In genomic region chr10:110754375-110755120, GRCh38 we compare ENCODE assay signal across 17 cellular contexts.
A peak's percentile ranks its signal among the peaks of the same experiment; 100 is the strongest.
DNase-seq lines count a peak whose midpoint lies in the region; ATAC-seq and TF ChIP-seq lines count a peak whose summit lies in the region.
"Had no signal": no experiment of that assay in that cellular context is flagged by ENCODE, and none has a peak within 500 bp of the region (broad histone marks: within the 10 kb centered on the region; RNA-seq: fewer than 3 reads in every experiment).

No MANE protein-coding gene starts in this region.

- H3K27me3 ChIP-seq in left ventricle myocardium inferior (ENCODE audit: low read depth) (no peaks in the 10 kb centered on the region), psoas muscle (ENCODE audit: insufficient read depth in 3 of 3, low read length in 2 of 3) (no peaks in the 10 kb centered on the region), MG63 (no peaks in the 10 kb centered on the region)

- no peak overlapping the region for H3K4me3 ChIP-seq in left ventricle myocardium inferior
- no peak overlapping the region for H3K4me3 ChIP-seq in GM12865 (ENCODE audit: low read depth, low read length)
- no peak overlapping the region for H3K4me3 ChIP-seq in psoas muscle
- no peak overlapping the region for H3K4me3 ChIP-seq in MG63
- H3K4me3 ChIP-seq: HAP-1 had no signal

- H3K9me3 ChIP-seq in left ventricle myocardium inferior (replicated peaks), result peaks cover under 1% of the 10 kb centered on the region
- peaks cover under 1% of the 10 kb centered on the region for H3K9me3 ChIP-seq in psoas muscle
- no peaks in the 10 kb centered on the region for H3K9me3 ChIP-seq in MG63
- H3K9me3 ChIP-seq: HAP-1 had no signal

- peak overlapping the region; percentile 1 for H3K27ac Mint-ChIP-seq in activated T-helper 1 cell treated with anti-CD3 and anti-CD28 coated beads, Interleukin-12 subunit alpha, Interleukin-12 subunit beta, Interleukin-2, Interleukin-4 antibody, amounts not matched to agents 30 ng/mL and 10 ng/mL and 1 ng/mL, durations not matched to agents 14 hours and 24 hours and 36 hours

- H3K4me1 ChIP-seq in left ventricle myocardium inferior (peaks cover 75% of the 10 kb centered on the region), psoas muscle (peaks cover 38% of the 10 kb centered on the region)
- H3K4me1 ChIP-seq: HAP-1 had no signal

- intact Hi-C loops in left ventricle myocardium inferior (cut with micrococcal nuclease), result no loop called here
- intact Hi-C loops in Right ventricle myocardium inferior (cut with DNase I), result loop anchor here (5.0 kb wide), 1 partner anchor 118 kb away; the partner anchor contains the start of gene PDCD4
- intact Hi-C loops in activated T-helper 1 cell treated with anti-CD3 and anti-CD28 coated beads, Interleukin-12 subunit alpha, Interleukin-12 subunit beta, Interleukin-2, Interleukin-4 antibody, amounts not matched to agents 30 ng/mL and 10 ng/mL and 1 ng/mL, durations not matched to agents 14 hours and 24 hours and 36 hours (cut with micrococcal nuclease), result no loop called here
- intact Hi-C loops in psoas muscle (cut with DNase I), result loop anchor here in 1 of 2 donors (5.0 kb wide), 1 partner anchor 138 kb away; no protein-coding TSS in a partner anchor

- H3K4me1 Mint-ChIP-seq in activated T-helper 1 cell treated with anti-CD3 and anti-CD28 coated beads, Interleukin-12 subunit alpha, Interleukin-12 subunit beta, Interleukin-2, Interleukin-4 antibody, amounts not matched to agents 30 ng/mL and 10 ng/mL and 1 ng/mL, durations not matched to agents 14 hours and 24 hours and 36 hours (ENCODE audit: low read depth), result peaks cover 42% of the 10 kb centered on the region

- ATAC-seq in Right ventricle myocardium inferior (no peak), psoas muscle (no peak)

- no peak overlapping the region for H3K4me3 Mint-ChIP-seq in activated T-helper 1 cell treated with anti-CD3 and anti-CD28 coated beads, Interleukin-12 subunit alpha, Interleukin-12 subunit beta, Interleukin-2, Interleukin-4 antibody, amounts not matched to agents 30 ng/mL and 10 ng/mL and 1 ng/mL, durations not matched to agents 14 hours and 24 hours and 36 hours

- DNase-seq in left ventricle myocardium inferior, result no peak
- DNase-seq in Right ventricle myocardium inferior (ENCODE audit: missing footprints), result no peak
- DNase-seq in GM12865 (ENCODE audit: low read depth), result peak; percentile 44
- DNase-seq in activated T-helper 1 cell treated with anti-CD3 and anti-CD28 coated beads, Interleukin-12 subunit alpha, Interleukin-12 subunit beta, Interleukin-2, Interleukin-4 antibody, amounts not matched to agents 30 ng/mL and 10 ng/mL and 1 ng/mL, durations not matched to agents 14 hours and 24 hours and 36 hours (ENCODE audit: low spot score), result no peak
- no peak for DNase-seq in psoas muscle
- no peak for DNase-seq in dedifferentiated amniotic fluid mesenchymal stem cell (ENCODE audit: extremely low spot score)
- no peak for DNase-seq in MG63
- DNase-seq: ACHN; CD4-positive, alpha-beta memory T cell; DMS79 treated with DMSO at 0.1 percent for 48 hours; GF-D8; IMR-90; Kasumi-1; NCI-H1436; NCI-H2081; NCI-H510A treated with DMSO at 0.1 percent for 48 hours had no signal

- H3K9me3 Mint-ChIP-seq in activated T-helper 1 cell treated with anti-CD3 and anti-CD28 coated beads, Interleukin-12 subunit alpha, Interleukin-12 subunit beta, Interleukin-2, Interleukin-4 antibody, amounts not matched to agents 30 ng/mL and 10 ng/mL and 1 ng/mL, durations not matched to agents 14 hours and 24 hours and 36 hours, result peaks cover 9% of the 10 kb centered on the region
- H3K9me3 Mint-ChIP-seq: CD4-positive, alpha-beta memory T cell had no signal

- TF ChIP-seq CTCF in left ventricle myocardium inferior (IDR thresholded peaks at IDR 0.05; ENCODE audit: borderline replicate concordance) (no peak), GM12865 (IDR thresholded peaks at IDR 0.05; ENCODE audit: insufficient read depth, low read depth, low read length, missing control alignments) (no peak), psoas muscle (IDR thresholded peaks at IDR 0.05) (no peak)

- H3K27me3 Mint-ChIP-seq in activated T-helper 1 cell treated with anti-CD3 and anti-CD28 coated beads, Interleukin-12 subunit alpha, Interleukin-12 subunit beta, Interleukin-2, Interleukin-4 antibody, amounts not matched to agents 30 ng/mL and 10 ng/mL and 1 ng/mL, durations not matched to agents 14 hours and 24 hours and 36 hours (ENCODE audit: insufficient read depth), result peaks cover 3% of the 10 kb centered on the region
- H3K27me3 Mint-ChIP-seq: CD4-positive, alpha-beta memory T cell had no signal

- WGBS in psoas muscle, 3 donors, result 85 to 92% (median 89%) methylated on average over 3 of the region's 3 CpGs

- H3K36me3 ChIP-seq in left ventricle myocardium inferior, result no peaks in the 10 kb centered on the region
- H3K36me3 ChIP-seq in psoas muscle (ENCODE audit: insufficient read depth in 1 of 2, low read depth in 1 of 2), result no peaks in the 10 kb centered on the region
- no peaks in the 10 kb centered on the region for H3K36me3 ChIP-seq in MG63
- H3K36me3 ChIP-seq: HAP-1 had no signal

- peak overlapping the region; percentile 87 for H3K27ac ChIP-seq in left ventricle myocardium inferior (replicated peaks)
- H3K27ac ChIP-seq in psoas muscle, result peak overlapping the region; percentile 71

- peaks cover 1% of the 10 kb centered on the region for H3K36me3 Mint-ChIP-seq in activated T-helper 1 cell treated with anti-CD3 and anti-CD28 coated beads, Interleukin-12 subunit alpha, Interleukin-12 subunit beta, Interleukin-2, Interleukin-4 antibody, amounts not matched to agents 30 ng/mL and 10 ng/mL and 1 ng/mL, durations not matched to agents 14 hours and 24 hours and 36 hours (ENCODE audit: low read depth)
